25 cellular contexts compared by ENCODE assay signal in the genomic region with DNA sequence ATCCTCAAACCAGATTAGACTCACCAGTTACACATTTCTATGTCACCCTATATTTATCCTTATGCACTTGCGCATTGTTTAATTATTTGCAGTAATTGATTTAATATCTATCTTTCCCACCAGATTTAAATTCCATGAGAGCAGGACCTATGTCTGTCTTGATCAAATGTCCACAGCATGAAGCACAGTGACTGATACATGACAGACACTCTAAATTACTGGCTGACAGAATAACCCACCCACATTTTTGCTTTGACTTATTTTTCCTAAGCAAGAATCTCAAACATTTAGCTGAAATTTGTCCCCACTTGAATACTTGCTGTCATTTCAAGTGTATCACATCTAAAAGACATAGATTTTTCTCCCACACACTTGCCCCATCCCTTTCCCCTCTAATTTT. TPM values are rescaled to one million over a fixed set of nuclear protein-coding genes. Genes with fewer than 3 reads are reported as not detected.
A peak's percentile ranks its signal among the peaks of the same experiment; 100 is the strongest.
DNase-seq lines count a peak whose midpoint lies in the region; ATAC-seq lines count a peak whose summit lies in the region.
"Had no signal": no experiment of that assay in that cellular context is flagged by ENCODE, and none has a peak within 500 bp of the region (broad histone marks: within the 10 kb centered on the region; RNA-seq: fewer than 3 reads in every experiment).

No MANE protein-coding gene starts in this region.

- CTCF ChIA-PET in activated CD4-positive, alpha-beta T cell treated with anti-CD3 and anti-CD28 coated beads for 36 hours (lab: Charles Lee) = interaction anchor here (0.8 to 4.4 kb wide), 7 partner anchors 12 to 233 kb away, joined by 3 to 24 read pairs (median 4); no protein-coding TSS in a partner anchor

- H3K36me3 Mint-ChIP-seq in activated CD4-positive, alpha-beta T cell treated with anti-CD3 and anti-CD28 coated beads for 36 hours (ENCODE audit: low read depth) = peaks cover 31% of the 10 kb centered on the region
- peaks cover 29% of the 10 kb centered on the region for H3K36me3 Mint-ChIP-seq in stimulated activated naive CD8-positive, alpha-beta T cell treated with anti-CD3 and anti-CD28 coated beads, Interleukin-15, Interleukin-2, amounts not matched to agents 100 ng/mL and 50 ng/mL, for 24 hours (ENCODE audit: low read depth)
- H3K36me3 Mint-ChIP-seq in memory B cell = peaks cover 20% of the 10 kb centered on the region

- DNase-seq in activated CD4-positive, alpha-beta T cell treated with anti-CD3 and anti-CD28 coated beads for 36 hours = no peak
- DNase-seq in activated CD4-positive, alpha-beta T cell treated with anti-CD3 and anti-CD28 coated beads for 48 hours = no peak
- DNase-seq in stimulated activated naive CD8-positive, alpha-beta T cell treated with anti-CD3 and anti-CD28 coated beads, Interleukin-15, Interleukin-2, amounts not matched to agents 100 U/mL and 50 U/mL, for 24 hours = no peak
- DNase-seq in memory B cell (ENCODE audit: low spot score in 2 of 2) (no peak), GM03348 (ENCODE audit: low spot score) (no peak), SW 1271 (lab: John Stamatoyannopoulos, UW) (no peak), ecto neural progenitor cell (ENCODE audit: low spot score) (no peak)
- DNase-seq: activated CD4-positive, alpha-beta T cell treated with anti-CD3 and anti-CD28 coated beads, Interleukin-2, amount 10 ng/mL, durations not matched to agents 7 days and 5 days; activated effector memory CD4-positive, alpha-beta T cell treated with Interleukin-2 at 50 U/mL for 16 hours; cerebellar nuclear complex; DMS79 treated with DMSO at 0.1 percent for 48 hours; gastrocnemius medialis; HCEC 1CT; naive B cell; NCI-H1930; NCI-H69; SHP77; stimulated activated CD4-positive, alpha-beta T cell treated with anti-CD3 and anti-CD28 coated beads, Interleukin-4, amount 100 ng/mL, for 24 hours; T1000; upper lobe of left lung had no signal

- H3K9me3 Mint-ChIP-seq in activated CD4-positive, alpha-beta T cell treated with anti-CD3 and anti-CD28 coated beads for 36 hours (ENCODE audit: low read depth) = peaks cover 21% of the 10 kb centered on the region
- H3K9me3 Mint-ChIP-seq in stimulated activated naive CD8-positive, alpha-beta T cell treated with anti-CD3 and anti-CD28 coated beads, Interleukin-15, Interleukin-2, amounts not matched to agents 100 ng/mL and 50 ng/mL, for 24 hours = peaks cover 19% of the 10 kb centered on the region
- H3K9me3 Mint-ChIP-seq in memory B cell = peaks cover 14% of the 10 kb centered on the region

- H3K27ac Mint-ChIP-seq in activated CD4-positive, alpha-beta T cell treated with anti-CD3 and anti-CD28 coated beads for 36 hours = peak overlapping the region; percentile 2
- peak overlapping the region; percentile 1 for H3K27ac Mint-ChIP-seq in stimulated activated naive CD8-positive, alpha-beta T cell treated with anti-CD3 and anti-CD28 coated beads, Interleukin-15, Interleukin-2, amounts not matched to agents 100 ng/mL and 50 ng/mL, for 24 hours
- peak overlapping the region; percentile 50 for H3K27ac Mint-ChIP-seq in memory B cell
- H3K27ac Mint-ChIP-seq: activated CD4-positive, alpha-beta T cell treated with anti-CD3 and anti-CD28 coated beads, Interleukin-2, amount 10 ng/mL, durations not matched to agents 7 days and 5 days had no signal

- peaks cover 2% of the 10 kb centered on the region for H3K27me3 Mint-ChIP-seq in activated CD4-positive, alpha-beta T cell treated with anti-CD3 and anti-CD28 coated beads for 36 hours
- no peaks in the 10 kb centered on the region for H3K27me3 Mint-ChIP-seq in stimulated activated naive CD8-positive, alpha-beta T cell treated with anti-CD3 and anti-CD28 coated beads, Interleukin-15, Interleukin-2, amounts not matched to agents 100 ng/mL and 50 ng/mL, for 24 hours
- H3K27me3 Mint-ChIP-seq in memory B cell = no peaks in the 10 kb centered on the region
- H3K27me3 Mint-ChIP-seq: activated CD4-positive, alpha-beta T cell treated with anti-CD3 and anti-CD28 coated beads, Interleukin-2, amount 10 ng/mL, durations not matched to agents 7 days and 5 days; naive B cell had no signal

- POLR2A ChIA-PET in activated CD4-positive, alpha-beta T cell treated with anti-CD3 and anti-CD28 coated beads for 36 hours (lab: Charles Lee) = no interaction called here

- peaks cover 57% of the 10 kb centered on the region for H3K4me1 Mint-ChIP-seq in activated CD4-positive, alpha-beta T cell treated with anti-CD3 and anti-CD28 coated beads for 36 hours
- peaks cover 67% of the 10 kb centered on the region for H3K4me1 Mint-ChIP-seq in stimulated activated naive CD8-positive, alpha-beta T cell treated with anti-CD3 and anti-CD28 coated beads, Interleukin-15, Interleukin-2, amounts not matched to agents 100 ng/mL and 50 ng/mL, for 24 hours (ENCODE audit: low read depth)
- peaks cover 39% of the 10 kb centered on the region for H3K4me1 Mint-ChIP-seq in memory B cell

- intact Hi-C loops in activated CD4-positive, alpha-beta T cell treated with anti-CD3 and anti-CD28 coated beads for 36 hours (cut with DNase I, micrococcal nuclease) = no loop called here

- peak; percentile 37 for ATAC-seq in activated CD4-positive, alpha-beta T cell treated with anti-CD3 and anti-CD28 coated beads for 36 hours
- no peak for ATAC-seq in stimulated activated naive CD8-positive, alpha-beta T cell treated with anti-CD3 and anti-CD28 coated beads, Interleukin-15, Interleukin-2, amounts not matched to agents 100 U/mL and 50 U/mL, for 24 hours
- no peak for ATAC-seq in memory B cell (ENCODE audit: low read depth)
- ATAC-seq: gastrocnemius medialis, Panc1 had no signal

- H3K4me3 Mint-ChIP-seq in activated CD4-positive, alpha-beta T cell treated with anti-CD3 and anti-CD28 coated beads for 36 hours = peak overlapping the region; percentile 4
- no peak overlapping the region for H3K4me3 Mint-ChIP-seq in stimulated activated naive CD8-positive, alpha-beta T cell treated with anti-CD3 and anti-CD28 coated beads, Interleukin-15, Interleukin-2, amounts not matched to agents 100 ng/mL and 50 ng/mL, for 24 hours
- no peak overlapping the region for H3K4me3 Mint-ChIP-seq in memory B cell
- H3K4me3 Mint-ChIP-seq: activated CD4-positive, alpha-beta T cell treated with anti-CD3 and anti-CD28 coated beads, Interleukin-2, amount 10 ng/mL, durations not matched to agents 7 days and 5 days had no signal

RNA-seq across cellular contexts. Expression of a gene that starts 7.5 kb away (rescaled TPM):
- 1 to 10 TPM; 1.4 to 1.5 TPM for total RNA-seq in activated CD4-positive, alpha-beta T cell treated with anti-CD3 and anti-CD28 coated beads for 36 hours
- total RNA-seq: dermis microvascular lymphatic vessel endothelial cell, kidney epithelial cell, pulmonary artery endothelial cell had no signal

RNA-seq across cellular contexts. Expression of a gene that starts 23.4 kb away (rescaled TPM):
- 10 to 100 TPM; 34.3 to 43.0 TPM for total RNA-seq in activated CD4-positive, alpha-beta T cell treated with anti-CD3 and anti-CD28 coated beads for 36 hours
